Comparison of ENCODE assay signal across 11 cellular contexts in the genomic region with DNA sequence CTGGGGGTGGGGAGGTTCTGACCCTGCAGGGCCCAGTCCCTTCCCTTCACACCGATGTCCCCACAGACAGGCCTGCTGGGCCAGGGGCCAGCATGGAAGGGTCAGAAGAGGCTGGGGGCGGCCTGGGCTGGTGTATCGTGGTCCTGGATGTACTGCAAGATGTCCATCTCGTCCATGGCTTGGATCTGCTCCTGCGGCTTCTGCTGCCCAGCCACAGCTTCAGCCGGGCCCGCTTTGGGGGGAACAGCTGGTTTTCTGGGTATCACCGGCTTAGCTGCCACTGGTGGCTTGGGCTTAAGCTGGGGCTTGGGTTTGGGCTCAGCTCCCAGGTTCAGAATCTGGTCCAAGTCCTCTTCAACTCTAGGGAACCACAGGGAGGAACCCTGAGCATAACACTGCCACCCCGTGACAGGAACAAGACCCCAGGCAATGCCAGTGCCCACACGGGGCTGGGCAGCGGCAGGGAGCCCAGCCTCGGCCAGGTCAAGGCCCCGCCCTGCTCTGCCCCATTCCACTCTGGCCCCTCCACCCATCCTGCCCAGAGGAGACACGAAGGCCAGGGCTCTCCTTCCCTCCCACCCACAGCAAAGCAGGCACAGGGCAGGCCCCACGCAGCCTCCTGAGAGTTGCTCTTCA. TPM values are rescaled to one million over a fixed set of nuclear protein-coding genes. Genes with fewer than 3 reads are reported as not detected.
DNase-seq lines count a peak whose midpoint lies in the region; ATAC-seq, FAIRE-seq and TF ChIP-seq lines count a peak whose summit lies in the region.
"Had no signal": no experiment of that assay in that cellular context is flagged by ENCODE, and none has a peak within 500 bp of the region (broad histone marks: within the 10 kb centered on the region; RNA-seq: fewer than 3 reads in every experiment).

No MANE protein-coding gene starts in this region.

- peak overlapping the region in 1 of 2 donors; percentile 90 for H3K9ac ChIP-seq in kidney (ENCODE audit: low read length in 2 of 2)
- H3K9ac ChIP-seq in rectal smooth muscle tissue (ENCODE audit: low read length): peak overlapping the region; percentile 1

- H3K27ac ChIP-seq in ACC112 (ENCODE audit: low read depth, low read length): peak overlapping the region; percentile 96
- H3K27ac ChIP-seq in body of pancreas: peak overlapping the region; percentile 70 to 90 (median 87)
- peak overlapping the region; percentile 91 to 97 for H3K27ac ChIP-seq in kidney (ENCODE audit: low read depth in 2 of 2, low read length in 2 of 2)
- peak overlapping the region; percentile 99 for H3K27ac ChIP-seq in rectal smooth muscle tissue (ENCODE audit: low read depth, low read length)

- FAIRE-seq in kidney (lab: Jason Lieb, UNC): no peak
- FAIRE-seq: urothelium cell line had no signal

- H3K4me3 ChIP-seq in ACC112 (ENCODE audit: low read depth, low read length) (no peak overlapping the region), body of pancreas (no peak overlapping the region), kidney (ENCODE audit: low read length in 2 of 2) (no peak overlapping the region), rectal smooth muscle tissue (ENCODE audit: low read length) (no peak overlapping the region)

- H3K27me3 ChIP-seq in ACC112 (ENCODE audit: insufficient read depth, low read length): no peaks in the 10 kb centered on the region
- H3K27me3 ChIP-seq in body of pancreas: no peaks in the 10 kb centered on the region
- H3K27me3 ChIP-seq in rectal smooth muscle tissue (ENCODE audit: control insufficient read depth, insufficient read depth, low read length): no peaks in the 10 kb centered on the region

- 82 to 87% methylated on average over 6 to 15 of the region's 15 CpGs for WGBS in body of pancreas, 2 donors

- no peak for TF ChIP-seq CTCF in body of pancreas (IDR thresholded peaks at IDR 0.05)
- no peak for TF ChIP-seq CTCF in kidney (IDR thresholded peaks at IDR 0.05; ENCODE audit: borderline replicate concordance, extremely low read depth, insufficient read depth)

- TF ChIP-seq POLR2A in body of pancreas (IDR thresholded peaks at IDR 0.05): no peak
- TF ChIP-seq POLR2A in GM18505 (IDR thresholded peaks at IDR 0.05; ENCODE audit: borderline replicate concordance, extremely low read depth, insufficient read depth, insufficient read length): no peak

- no peak overlapping the region for H2AFZ ChIP-seq in ACC112 (ENCODE audit: low read length, unreplicated experiment)

- ATAC-seq in body of pancreas (no peak), GM18505 (IDR thresholded peaks at IDR 0.05; ENCODE audit: unreplicated experiment) (no peak), HG03135 (IDR thresholded peaks at IDR 0.05; ENCODE audit: unreplicated experiment) (no peak)

- H3K9me3 ChIP-seq in body of pancreas: no peaks in the 10 kb centered on the region
- H3K9me3 ChIP-seq in kidney (ENCODE audit: control insufficient read depth in 1 of 2, low read length in 2 of 2): no peaks in the 10 kb centered on the region

- H3K4me1 ChIP-seq in ACC112 (ENCODE audit: control insufficient read depth, insufficient read depth, low read length, unreplicated experiment): peaks cover 40% of the 10 kb centered on the region
- peaks cover 49% of the 10 kb centered on the region for H3K4me1 ChIP-seq in body of pancreas
- H3K4me1 ChIP-seq in kidney (ENCODE audit: control insufficient read depth in 1 of 2, insufficient read depth in 1 of 2, low read depth in 1 of 2, low read length in 2 of 2): peaks cover 54 to 62% of the 10 kb centered on the region in 2 donors
- peaks cover 65% of the 10 kb centered on the region for H3K4me1 ChIP-seq in rectal smooth muscle tissue (ENCODE audit: control insufficient read depth, insufficient read depth, low read length)

- H3K36me3 ChIP-seq in ACC112 (ENCODE audit: insufficient read depth, low read length) (no peaks in the 10 kb centered on the region), body of pancreas (replicated peaks in 1 of 2; ENCODE audit: insufficient read depth in 1 of 2, low read depth in 2 of 2) (peaks cover 0 to 4% of the 10 kb centered on the region in 2 donors), kidney (ENCODE audit: control insufficient read depth in 1 of 2, insufficient read depth in 2 of 2, low read length in 2 of 2) (peaks cover 13 to 35% of the 10 kb centered on the region in 2 donors), rectal smooth muscle tissue (ENCODE audit: control insufficient read depth, insufficient read depth, low read length) (peaks cover 9% of the 10 kb centered on the region)

- intact Hi-C loops in body of pancreas (cut with DNase I) (no loop called here), kidney (cut with DNase I) (no loop called here)

- peak in 2 of 4 donors; percentile 3 to 12 for DNase-seq in body of pancreas
- peak; percentile 82 for DNase-seq in kidney
- DNase-seq in nucleus accumbens (lab: John Stamatoyannopoulos, UW): no peak
- DNase-seq in T-helper 9 cell: no peak
- DNase-seq: dermis blood vessel endothelial cell; stimulated activated CD4-positive, alpha-beta T cell treated with anti-CD3 and anti-CD28 coated beads, Interleukin-4, amount 100 ng/mL, for 1 hour had no signal

- no peaks in the 10 kb centered on the region for H3K79me2 ChIP-seq in ACC112 (ENCODE audit: control insufficient read depth, insufficient read depth, low read length, unreplicated experiment)

RNA-seq across cellular contexts. Expression of gene HS1BP3, which starts 31.9 kb away (rescaled TPM):
- total RNA-seq in body of pancreas (10 to 100 TPM; 21.1 to 23.1 TPM), kidney (35.5 TPM)
- polyA plus RNA-seq in kidney (ENCODE audit: insufficient read depth, low read depth, low replicate concordance): 37.5 TPM

RNA-seq across cellular contexts. Expression of gene GDF7, which starts 47.9 kb away (rescaled TPM):
- 1 to 10 TPM; 2.0 to 7.3 TPM for total RNA-seq in body of pancreas
- 12.5 TPM for total RNA-seq in kidney
- polyA plus RNA-seq in kidney (ENCODE audit: insufficient read depth, low read depth, low replicate concordance): 1.8 TPM
